ENCODE assay signal across 1 cellular context in genomic region chr1:53218201-53218600, GRCh38.
TF ChIP-seq lines count a peak whose summit lies in the region.

No MANE protein-coding gene starts in this region.

TF ChIP-seq in GM23338, 12 proteins besides CTCF, POLR2A, EP300 and RAD21:
- no peak for TF ChIP-seq EZH2 (IDR thresholded peaks at IDR 0.05; ENCODE audit: low read depth, unreplicated experiment)
- no peak for TF ChIP-seq REST (IDR thresholded peaks at IDR 0.05; ENCODE audit: unreplicated experiment)
- TF ChIP-seq STAT1 (IDR thresholded peaks at IDR 0.05; ENCODE audit: unreplicated experiment), result no peak
- no peak for TF ChIP-seq JUNB (IDR thresholded peaks at IDR 0.05; ENCODE audit: unreplicated experiment)
- TF ChIP-seq ETS1 (IDR thresholded peaks at IDR 0.05), result no peak
- TF ChIP-seq NANOG (IDR thresholded peaks at IDR 0.05; ENCODE audit: borderline replicate concordance), result no peak
- no peak for TF ChIP-seq EZH2phosphoT487 (IDR thresholded peaks at IDR 0.05; ENCODE audit: unreplicated experiment)
- no peak for TF ChIP-seq POLR2AphosphoS5 (IDR thresholded peaks at IDR 0.05; ENCODE audit: low read depth)
- no peak for TF ChIP-seq ZNF462 (CRISPR knock-in tag; IDR thresholded peaks at IDR 0.05)
- TF ChIP-seq ZNF114 (CRISPR knock-in tag; IDR thresholded peaks at IDR 0.05), result no peak
- TF ChIP-seq ZNF331 (CRISPR knock-in tag; IDR thresholded peaks at IDR 0.05; ENCODE audit: low read depth), result no peak
- TF ChIP-seq CREB1 (CRISPR knock-in tag; IDR thresholded peaks at IDR 0.05; ENCODE audit: low read depth), result no peak
